Comparison of ENCODE assay signal across 23 cellular contexts in the genomic region with DNA sequence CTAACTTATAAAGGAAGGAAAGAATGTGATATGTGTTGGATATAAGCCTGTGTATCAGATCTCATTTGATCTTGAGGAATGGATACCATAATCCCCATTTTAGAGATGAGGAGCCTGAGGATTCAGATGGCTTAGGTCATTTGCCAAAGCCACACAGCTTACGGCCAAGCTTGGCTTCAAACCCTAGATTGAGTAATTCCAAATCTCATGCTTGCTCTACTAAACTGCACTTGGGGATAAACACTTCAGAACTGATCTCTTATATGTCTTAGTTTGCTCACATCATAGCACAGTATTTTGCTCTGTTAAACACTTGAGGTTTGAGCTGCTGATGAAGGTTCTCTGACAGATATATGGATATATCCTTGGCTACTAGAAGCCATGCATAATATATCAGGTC.
DNase-seq lines count a peak whose midpoint lies in the region; ATAC-seq, FAIRE-seq and TF ChIP-seq lines count a peak whose summit lies in the region.
"Had no signal": no experiment of that assay in that cellular context is flagged by ENCODE, and none has a peak within 500 bp of the region (broad histone marks: within the 10 kb centered on the region; RNA-seq: fewer than 3 reads in every experiment).

No MANE protein-coding gene starts in this region.

- H3K9me3 ChIP-seq in MG63: no peaks in the 10 kb centered on the region

- FAIRE-seq in H54 (lab: Jason Lieb, UNC): peak; percentile 11
- FAIRE-seq: A204.1, D721Med, GM12878, GM19239, H1 had no signal

- peak; percentile 73 for ATAC-seq in sciatic nerve
- ATAC-seq: CD8-positive, alpha-beta T cell; GM12878; HCT116 had no signal

- no peak for TF ChIP-seq POLR2A in H54 (IDR thresholded peaks at IDR 0.05; ENCODE audit: low read depth, low read length)

- DNase-seq in NCI-H510A treated with DMSO at 0.1 percent for 48 hours (lab: John Stamatoyannopoulos, UW): peak; percentile 39
- no peak for DNase-seq in NCI-H510A (lab: John Stamatoyannopoulos, UW)
- no peak for DNase-seq in H54 (ENCODE audit: insufficient read length, low spot score)
- peak; percentile 5 for DNase-seq in fibroblast of the aortic adventitia (ENCODE audit: low read depth)
- DNase-seq in sciatic nerve (ENCODE audit: low spot score): no peak
- no peak for DNase-seq in activated T-cell treated with anti-CD3 and anti-CD28 coated beads, Interleukin-2, amount 50 U/mL, for 1 hour
- DNase-seq in MG63: no peak
- DNase-seq in COR-L47 (lab: John Stamatoyannopoulos, UW): no peak
- DNase-seq: CD4-positive, CD25-positive, alpha-beta regulatory T cell; CD8-positive, alpha-beta T cell; DMS 273 treated with DMSO at 0.1 percent for 48 hours; DMS79; EL; GDM1; GM23248; H9 had no signal

- H3K4me3 ChIP-seq in fibroblast of the aortic adventitia (ENCODE audit: low read depth, low read length) (no peak overlapping the region), MG63 (no peak overlapping the region)
- H3K4me3 ChIP-seq: BLaER1, GM12878, GM23248 had no signal

- no peaks in the 10 kb centered on the region for H3K27me3 ChIP-seq in MG63
- H3K27me3 ChIP-seq: BLaER1 had no signal

- H3K36me3 ChIP-seq in MG63: no peaks in the 10 kb centered on the region
- H3K36me3 ChIP-seq: BLaER1 had no signal

- TF ChIP-seq CTCF in fibroblast of the aortic adventitia (IDR thresholded peaks at IDR 0.05; ENCODE audit: insufficient read depth, low read length): no peak

- intact Hi-C loops in sciatic nerve (cut with DNase I): no loop called here

Comparison
In these comparisons a context has a peak if more than half of its experiments do, and no peak if none do; other contexts are left out.
1. DNase-seq: peak in NCI-H510A treated with DMSO at 0.1 percent for 48 hours (single experiment) and fibroblast of the aortic adventitia (single experiment); none in NCI-H510A (single experiment), H54 (single experiment), sciatic nerve (single experiment), activated T-cell treated with anti-CD3 and anti-CD28 coated beads, Interleukin-2, amount 50 U/mL, for 1 hour (single experiment), MG63 (single experiment) and COR-L47 (single experiment).